In the genomic region with DNA sequence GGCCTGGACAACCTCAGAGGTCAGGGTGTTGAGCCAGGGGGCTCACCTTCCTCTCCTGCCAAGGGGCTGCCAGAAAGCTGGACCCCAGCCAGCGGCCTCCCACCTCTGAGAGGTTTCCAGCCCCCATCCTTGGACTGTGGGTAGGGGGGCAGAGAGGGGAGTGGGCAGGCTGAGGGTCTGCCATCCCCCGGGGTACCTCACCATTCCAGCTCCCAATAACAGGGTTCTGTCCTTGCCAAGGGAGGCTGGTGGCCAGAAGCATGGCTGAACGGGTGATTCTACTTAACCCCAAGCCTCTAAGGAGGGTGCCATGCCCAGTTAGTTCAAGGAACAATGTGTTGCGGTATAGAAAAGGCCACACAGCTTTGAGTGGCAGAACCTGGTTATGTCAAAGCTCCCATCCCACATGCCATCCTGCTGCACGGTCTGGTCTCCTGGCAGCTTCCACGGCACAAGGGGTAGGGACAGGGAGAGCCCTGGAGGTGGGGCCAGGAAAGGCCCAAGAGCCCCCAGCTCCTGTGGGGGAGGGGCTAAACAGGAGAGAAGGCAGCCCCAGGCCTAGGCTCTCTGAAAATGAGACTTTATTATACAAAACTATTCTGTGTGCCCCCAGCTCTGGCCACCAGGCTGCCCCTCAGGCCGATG, we compare ENCODE assay signal across 1 cellular context.
TF ChIP-seq lines count a peak whose summit lies in the region.

No MANE protein-coding gene starts in this region.

TF ChIP-seq in K562, 482 proteins besides CTCF, POLR2A, EP300 and RAD21:
- TF ChIP-seq ZNF512 (tag; IDR thresholded peaks at IDR 0.05) (no peak), TAF9B (IDR thresholded peaks at IDR 0.05; ENCODE audit: partially characterized antibody) (no peak), NFIC (IDR thresholded peaks at IDR 0.05) (no peak), ARID3A (IDR thresholded peaks at IDR 0.05; ENCODE audit: borderline replicate concordance, low read depth, low read length) (no peak), TAL1 (IDR thresholded peaks at IDR 0.05) (no peak), FOXK1 (CRISPR knock-in tag; IDR thresholded peaks at IDR 0.05; ENCODE audit: borderline replicate concordance) (no peak), FOXJ3 (CRISPR knock-in tag; IDR thresholded peaks at IDR 0.05) (no peak), POLR2G (IDR thresholded peaks at IDR 0.05; ENCODE audit: low read depth, low read length) (peak; percentile 13; the same call in 1 of the 2 replicates)
